ENCODE assay signal across 1 cellular context in genomic region chr4:100504086-100504874, GRCh38.
TF ChIP-seq lines count a peak whose summit lies in the region.

No MANE protein-coding gene starts in this region.

TF ChIP-seq in HepG2, 621 proteins besides CTCF, POLR2A, EP300 and RAD21:
- TF ChIP-seq FOXP4 (CRISPR knock-in tag; IDR thresholded peaks at IDR 0.05): no peak
- TF ChIP-seq PRDM10 (CRISPR knock-in tag; IDR thresholded peaks at IDR 0.05; ENCODE audit: low read depth): no peak
- peak; percentile 16; the same call in 1 of the 2 replicates for TF ChIP-seq STAG1 (CRISPR knock-in tag; IDR thresholded peaks at IDR 0.05)
- no peak for TF ChIP-seq BCLAF1 (IDR thresholded peaks at IDR 0.05)
- no peak for TF ChIP-seq PBX2 (CRISPR knock-in tag; IDR thresholded peaks at IDR 0.05)
- TF ChIP-seq MLX (CRISPR knock-in tag; IDR thresholded peaks at IDR 0.05): no peak
- TF ChIP-seq SP5 (CRISPR knock-in tag; IDR thresholded peaks at IDR 0.05; ENCODE audit: borderline replicate concordance, low read depth): no peak
- no peak for TF ChIP-seq ZBTB8A (CRISPR knock-in tag; IDR thresholded peaks at IDR 0.05; ENCODE audit: borderline replicate concordance, low read depth)
